ENCODE assay signal across 1 cellular context in the genomic region with DNA sequence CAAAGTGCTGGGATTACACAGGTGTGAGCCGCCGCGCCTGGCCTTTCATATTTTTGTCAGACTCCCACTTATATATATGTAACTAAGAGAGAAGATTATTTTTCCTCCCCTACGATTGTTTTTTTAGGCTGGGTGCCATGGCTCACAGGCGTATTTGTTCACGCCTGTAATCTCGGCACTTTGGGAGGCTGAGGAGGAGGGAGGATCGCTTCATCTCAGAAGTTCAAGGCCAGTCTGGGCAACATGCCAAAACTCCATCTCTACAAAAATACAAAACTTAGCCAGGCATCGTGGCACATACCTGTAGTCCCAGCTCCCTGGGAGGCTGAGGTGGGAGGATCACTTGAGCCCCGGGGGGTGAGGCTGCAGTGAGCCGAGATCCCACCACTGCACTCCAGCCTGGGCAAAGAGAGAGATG.
A peak's percentile ranks its signal among the peaks of the same experiment; 100 is the strongest.
TF ChIP-seq lines count a peak whose summit lies in the region.

No MANE protein-coding gene starts in this region.

TF ChIP-seq in HepG2, 621 proteins besides CTCF, POLR2A, EP300 and RAD21 (continued from another document and continues in another):
- TF ChIP-seq RCOR2 (CRISPR knock-in tag; IDR thresholded peaks at IDR 0.05) = no peak
- TF ChIP-seq, protein P1, sequence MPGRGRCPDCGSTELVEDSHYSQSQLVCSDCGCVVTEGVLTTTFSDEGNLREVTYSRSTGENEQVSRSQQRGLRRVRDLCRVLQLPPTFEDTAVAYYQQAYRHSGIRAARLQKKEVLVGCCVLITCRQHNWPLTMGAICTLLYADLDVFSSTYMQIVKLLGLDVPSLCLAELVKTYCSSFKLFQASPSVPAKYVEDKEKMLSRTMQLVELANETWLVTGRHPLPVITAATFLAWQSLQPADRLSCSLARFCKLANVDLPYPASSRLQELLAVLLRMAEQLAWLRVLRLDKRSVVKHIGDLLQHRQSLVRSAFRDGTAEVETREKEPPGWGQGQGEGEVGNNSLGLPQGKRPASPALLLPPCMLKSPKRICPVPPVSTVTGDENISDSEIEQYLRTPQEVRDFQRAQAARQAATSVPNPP (CRISPR knock-in tag; IDR thresholded peaks at IDR 0.05) = no peak
- TF ChIP-seq, protein P2, sequence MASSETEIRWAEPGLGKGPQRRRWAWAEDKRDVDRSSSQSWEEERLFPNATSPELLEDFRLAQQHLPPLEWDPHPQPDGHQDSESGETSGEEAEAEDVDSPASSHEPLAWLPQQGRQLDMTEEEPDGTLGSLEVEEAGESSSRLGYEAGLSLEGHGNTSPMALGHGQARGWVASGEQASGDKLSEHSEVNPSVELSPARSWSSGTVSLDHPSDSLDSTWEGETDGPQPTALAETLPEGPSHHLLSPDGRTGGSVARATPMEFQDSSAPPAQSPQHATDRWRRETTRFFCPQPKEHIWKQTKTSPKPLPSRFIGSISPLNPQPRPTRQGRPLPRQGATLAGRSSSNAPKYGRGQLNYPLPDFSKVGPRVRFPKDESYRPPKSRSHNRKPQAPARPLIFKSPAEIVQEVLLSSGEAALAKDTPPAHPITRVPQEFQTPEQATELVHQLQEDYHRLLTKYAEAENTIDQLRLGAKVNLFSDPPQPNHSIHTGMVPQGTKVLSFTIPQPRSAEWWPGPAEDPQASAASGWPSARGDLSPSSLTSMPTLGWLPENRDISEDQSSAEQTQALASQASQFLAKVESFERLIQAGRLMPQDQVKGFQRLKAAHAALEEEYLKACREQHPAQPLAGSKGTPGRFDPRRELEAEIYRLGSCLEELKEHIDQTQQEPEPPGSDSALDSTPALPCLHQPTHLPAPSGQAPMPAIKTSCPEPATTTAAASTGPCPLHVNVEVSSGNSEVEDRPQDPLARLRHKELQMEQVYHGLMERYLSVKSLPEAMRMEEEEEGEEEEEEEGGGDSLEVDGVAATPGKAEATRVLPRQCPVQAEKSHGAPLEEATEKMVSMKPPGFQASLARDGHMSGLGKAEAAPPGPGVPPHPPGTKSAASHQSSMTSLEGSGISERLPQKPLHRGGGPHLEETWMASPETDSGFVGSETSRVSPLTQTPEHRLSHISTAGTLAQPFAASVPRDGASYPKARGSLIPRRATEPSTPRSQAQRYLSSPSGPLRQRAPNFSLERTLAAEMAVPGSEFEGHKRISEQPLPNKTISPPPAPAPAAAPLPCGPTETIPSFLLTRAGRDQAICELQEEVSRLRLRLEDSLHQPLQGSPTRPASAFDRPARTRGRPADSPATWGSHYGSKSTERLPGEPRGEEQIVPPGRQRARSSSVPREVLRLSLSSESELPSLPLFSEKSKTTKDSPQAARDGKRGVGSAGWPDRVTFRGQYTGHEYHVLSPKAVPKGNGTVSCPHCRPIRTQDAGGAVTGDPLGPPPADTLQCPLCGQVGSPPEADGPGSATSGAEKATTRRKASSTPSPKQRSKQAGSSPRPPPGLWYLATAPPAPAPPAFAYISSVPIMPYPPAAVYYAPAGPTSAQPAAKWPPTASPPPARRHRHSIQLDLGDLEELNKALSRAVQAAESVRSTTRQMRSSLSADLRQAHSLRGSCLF (CRISPR knock-in tag; IDR thresholded peaks at IDR 0.05; ENCODE audit: borderline replicate concordance) = no peak
- TF ChIP-seq ZNF12 (CRISPR knock-in tag; IDR thresholded peaks at IDR 0.05) = no peak
- TF ChIP-seq, protein P3, sequence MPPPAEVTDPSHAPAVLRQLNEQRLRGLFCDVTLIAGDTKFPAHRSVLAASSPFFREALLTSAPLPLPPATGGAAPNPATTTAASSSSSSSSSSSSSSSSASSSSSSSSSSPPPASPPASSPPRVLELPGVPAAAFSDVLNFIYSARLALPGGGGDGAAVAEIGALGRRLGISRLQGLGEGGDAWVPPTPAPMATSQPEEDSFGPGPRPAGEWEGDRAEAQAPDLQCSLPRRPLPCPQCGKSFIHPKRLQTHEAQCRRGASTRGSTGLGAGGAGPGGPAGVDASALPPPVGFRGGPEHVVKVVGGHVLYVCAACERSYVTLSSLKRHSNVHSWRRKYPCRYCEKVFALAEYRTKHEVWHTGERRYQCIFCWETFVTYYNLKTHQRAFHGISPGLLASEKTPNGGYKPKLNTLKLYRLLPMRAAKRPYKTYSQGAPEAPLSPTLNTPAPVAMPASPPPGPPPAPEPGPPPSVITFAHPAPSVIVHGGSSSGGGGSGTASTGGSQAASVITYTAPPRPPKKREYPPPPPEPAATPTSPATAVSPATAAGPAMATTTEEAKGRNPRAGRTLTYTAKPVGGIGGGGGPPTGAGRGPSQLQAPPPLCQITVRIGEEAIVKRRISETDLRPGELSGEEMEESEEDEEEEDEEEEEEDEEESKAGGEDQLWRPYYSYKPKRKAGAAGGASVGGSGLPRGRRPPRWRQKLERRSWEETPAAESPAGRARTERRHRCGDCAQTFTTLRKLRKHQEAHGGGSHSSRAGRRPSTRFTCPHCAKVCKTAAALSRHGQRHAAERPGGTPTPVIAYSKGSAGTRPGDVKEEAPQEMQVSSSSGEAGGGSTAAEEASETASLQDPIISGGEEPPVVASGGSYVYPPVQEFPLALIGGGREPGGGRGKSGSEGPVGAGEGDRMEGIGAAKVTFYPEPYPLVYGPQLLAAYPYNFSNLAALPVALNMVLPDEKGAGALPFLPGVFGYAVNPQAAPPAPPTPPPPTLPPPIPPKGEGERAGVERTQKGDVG (CRISPR knock-in tag; IDR thresholded peaks at IDR 0.05; ENCODE audit: borderline replicate concordance) = no peak
- no peak for TF ChIP-seq MZF1 (CRISPR knock-in tag; IDR thresholded peaks at IDR 0.05; ENCODE audit: borderline replicate concordance)
- TF ChIP-seq ZNF546 (CRISPR knock-in tag; conservative IDR thresholded peaks at IDR 0.05) = no peak
- no peak for TF ChIP-seq MTF1 (CRISPR knock-in tag; IDR thresholded peaks at IDR 0.05)
- TF ChIP-seq, protein P4, sequence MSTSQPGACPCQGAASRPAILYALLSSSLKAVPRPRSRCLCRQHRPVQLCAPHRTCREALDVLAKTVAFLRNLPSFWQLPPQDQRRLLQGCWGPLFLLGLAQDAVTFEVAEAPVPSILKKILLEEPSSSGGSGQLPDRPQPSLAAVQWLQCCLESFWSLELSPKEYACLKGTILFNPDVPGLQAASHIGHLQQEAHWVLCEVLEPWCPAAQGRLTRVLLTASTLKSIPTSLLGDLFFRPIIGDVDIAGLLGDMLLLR (CRISPR knock-in tag; IDR thresholded peaks at IDR 0.05) = no peak
- no peak for TF ChIP-seq GATA4 (IDR thresholded peaks at IDR 0.05; ENCODE audit: borderline replicate concordance, low read depth)
- no peak for TF ChIP-seq NBN (conservative IDR thresholded peaks at IDR 0.05)
- TF ChIP-seq, protein P5, sequence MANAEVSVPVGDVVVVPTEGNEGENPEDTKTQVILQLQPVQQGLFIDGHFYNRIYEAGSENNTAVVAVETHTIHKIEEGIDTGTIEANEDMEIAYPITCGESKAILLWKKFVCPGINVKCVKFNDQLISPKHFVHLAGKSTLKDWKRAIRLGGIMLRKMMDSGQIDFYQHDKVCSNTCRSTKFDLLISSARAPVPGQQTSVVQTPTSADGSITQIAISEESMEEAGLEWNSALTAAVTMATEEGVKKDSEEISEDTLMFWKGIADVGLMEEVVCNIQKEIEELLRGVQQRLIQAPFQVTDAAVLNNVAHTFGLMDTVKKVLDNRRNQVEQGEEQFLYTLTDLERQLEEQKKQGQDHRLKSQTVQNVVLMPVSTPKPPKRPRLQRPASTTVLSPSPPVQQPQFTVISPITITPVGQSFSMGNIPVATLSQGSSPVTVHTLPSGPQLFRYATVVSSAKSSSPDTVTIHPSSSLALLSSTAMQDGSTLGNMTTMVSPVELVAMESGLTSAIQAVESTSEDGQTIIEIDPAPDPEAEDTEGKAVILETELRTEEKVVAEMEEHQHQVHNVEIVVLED (CRISPR knock-in tag; IDR thresholded peaks at IDR 0.05; ENCODE audit: borderline replicate concordance) = no peak
- no peak for TF ChIP-seq ZNF577 (CRISPR knock-in tag; IDR thresholded peaks at IDR 0.05; ENCODE audit: borderline replicate concordance, low read depth)
- TF ChIP-seq FOXJ3 (CRISPR knock-in tag; IDR thresholded peaks at IDR 0.05; ENCODE audit: borderline replicate concordance) = no peak
- TF ChIP-seq ZNF451 (CRISPR knock-in tag; IDR thresholded peaks at IDR 0.05) = no peak
- TF ChIP-seq, protein P6, sequence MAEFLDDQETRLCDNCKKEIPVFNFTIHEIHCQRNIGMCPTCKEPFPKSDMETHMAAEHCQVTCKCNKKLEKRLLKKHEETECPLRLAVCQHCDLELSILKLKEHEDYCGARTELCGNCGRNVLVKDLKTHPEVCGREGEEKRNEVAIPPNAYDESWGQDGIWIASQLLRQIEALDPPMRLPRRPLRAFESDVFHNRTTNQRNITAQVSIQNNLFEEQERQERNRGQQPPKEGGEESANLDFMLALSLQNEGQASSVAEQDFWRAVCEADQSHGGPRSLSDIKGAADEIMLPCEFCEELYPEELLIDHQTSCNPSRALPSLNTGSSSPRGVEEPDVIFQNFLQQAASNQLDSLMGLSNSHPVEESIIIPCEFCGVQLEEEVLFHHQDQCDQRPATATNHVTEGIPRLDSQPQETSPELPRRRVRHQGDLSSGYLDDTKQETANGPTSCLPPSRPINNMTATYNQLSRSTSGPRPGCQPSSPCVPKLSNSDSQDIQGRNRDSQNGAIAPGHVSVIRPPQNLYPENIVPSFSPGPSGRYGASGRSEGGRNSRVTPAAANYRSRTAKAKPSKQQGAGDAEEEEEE (CRISPR knock-in tag; IDR thresholded peaks at IDR 0.05; ENCODE audit: borderline replicate concordance) = no peak
- TF ChIP-seq, protein P7, sequence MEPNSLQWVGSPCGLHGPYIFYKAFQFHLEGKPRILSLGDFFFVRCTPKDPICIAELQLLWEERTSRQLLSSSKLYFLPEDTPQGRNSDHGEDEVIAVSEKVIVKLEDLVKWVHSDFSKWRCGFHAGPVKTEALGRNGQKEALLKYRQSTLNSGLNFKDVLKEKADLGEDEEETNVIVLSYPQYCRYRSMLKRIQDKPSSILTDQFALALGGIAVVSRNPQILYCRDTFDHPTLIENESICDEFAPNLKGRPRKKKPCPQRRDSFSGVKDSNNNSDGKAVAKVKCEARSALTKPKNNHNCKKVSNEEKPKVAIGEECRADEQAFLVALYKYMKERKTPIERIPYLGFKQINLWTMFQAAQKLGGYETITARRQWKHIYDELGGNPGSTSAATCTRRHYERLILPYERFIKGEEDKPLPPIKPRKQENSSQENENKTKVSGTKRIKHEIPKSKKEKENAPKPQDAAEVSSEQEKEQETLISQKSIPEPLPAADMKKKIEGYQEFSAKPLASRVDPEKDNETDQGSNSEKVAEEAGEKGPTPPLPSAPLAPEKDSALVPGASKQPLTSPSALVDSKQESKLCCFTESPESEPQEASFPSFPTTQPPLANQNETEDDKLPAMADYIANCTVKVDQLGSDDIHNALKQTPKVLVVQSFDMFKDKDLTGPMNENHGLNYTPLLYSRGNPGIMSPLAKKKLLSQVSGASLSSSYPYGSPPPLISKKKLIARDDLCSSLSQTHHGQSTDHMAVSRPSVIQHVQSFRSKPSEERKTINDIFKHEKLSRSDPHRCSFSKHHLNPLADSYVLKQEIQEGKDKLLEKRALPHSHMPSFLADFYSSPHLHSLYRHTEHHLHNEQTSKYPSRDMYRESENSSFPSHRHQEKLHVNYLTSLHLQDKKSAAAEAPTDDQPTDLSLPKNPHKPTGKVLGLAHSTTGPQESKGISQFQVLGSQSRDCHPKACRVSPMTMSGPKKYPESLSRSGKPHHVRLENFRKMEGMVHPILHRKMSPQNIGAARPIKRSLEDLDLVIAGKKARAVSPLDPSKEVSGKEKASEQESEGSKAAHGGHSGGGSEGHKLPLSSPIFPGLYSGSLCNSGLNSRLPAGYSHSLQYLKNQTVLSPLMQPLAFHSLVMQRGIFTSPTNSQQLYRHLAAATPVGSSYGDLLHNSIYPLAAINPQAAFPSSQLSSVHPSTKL (CRISPR knock-in tag; IDR thresholded peaks at IDR 0.05) = peak; percentile 87
- no peak for TF ChIP-seq ZBTB21 (CRISPR knock-in tag; IDR thresholded peaks at IDR 0.05)
- TF ChIP-seq, protein P8, sequence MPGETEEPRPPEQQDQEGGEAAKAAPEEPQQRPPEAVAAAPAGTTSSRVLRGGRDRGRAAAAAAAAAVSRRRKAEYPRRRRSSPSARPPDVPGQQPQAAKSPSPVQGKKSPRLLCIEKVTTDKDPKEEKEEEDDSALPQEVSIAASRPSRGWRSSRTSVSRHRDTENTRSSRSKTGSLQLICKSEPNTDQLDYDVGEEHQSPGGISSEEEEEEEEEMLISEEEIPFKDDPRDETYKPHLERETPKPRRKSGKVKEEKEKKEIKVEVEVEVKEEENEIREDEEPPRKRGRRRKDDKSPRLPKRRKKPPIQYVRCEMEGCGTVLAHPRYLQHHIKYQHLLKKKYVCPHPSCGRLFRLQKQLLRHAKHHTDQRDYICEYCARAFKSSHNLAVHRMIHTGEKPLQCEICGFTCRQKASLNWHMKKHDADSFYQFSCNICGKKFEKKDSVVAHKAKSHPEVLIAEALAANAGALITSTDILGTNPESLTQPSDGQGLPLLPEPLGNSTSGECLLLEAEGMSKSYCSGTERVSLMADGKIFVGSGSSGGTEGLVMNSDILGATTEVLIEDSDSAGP (CRISPR knock-in tag; IDR thresholded peaks at IDR 0.05; ENCODE audit: borderline replicate concordance) = no peak
- TF ChIP-seq ARNTL (CRISPR knock-in tag; IDR thresholded peaks at IDR 0.05) = no peak
- TF ChIP-seq ISX (CRISPR knock-in tag; conservative IDR thresholded peaks at IDR 0.05) = no peak
- TF ChIP-seq ZBTB42 (CRISPR knock-in tag; IDR thresholded peaks at IDR 0.05) = no peak
- no peak for TF ChIP-seq SOX5 (CRISPR knock-in tag; IDR thresholded peaks at IDR 0.05; ENCODE audit: borderline replicate concordance)
- no peak for TF ChIP-seq CCAR2 (optimal IDR thresholded peaks at IDR 0.05; ENCODE audit: low read depth, low read length)
- TF ChIP-seq, protein P9, sequence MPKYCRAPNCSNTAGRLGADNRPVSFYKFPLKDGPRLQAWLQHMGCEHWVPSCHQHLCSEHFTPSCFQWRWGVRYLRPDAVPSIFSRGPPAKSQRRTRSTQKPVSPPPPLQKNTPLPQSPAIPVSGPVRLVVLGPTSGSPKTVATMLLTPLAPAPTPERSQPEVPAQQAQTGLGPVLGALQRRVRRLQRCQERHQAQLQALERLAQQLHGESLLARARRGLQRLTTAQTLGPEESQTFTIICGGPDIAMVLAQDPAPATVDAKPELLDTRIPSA (CRISPR knock-in tag; IDR thresholded peaks at IDR 0.05; ENCODE audit: borderline replicate concordance) = no peak
- no peak for TF ChIP-seq CEBPB (IDR thresholded peaks at IDR 0.05; ENCODE audit: borderline replicate concordance, low read depth, low read length)
- TF ChIP-seq SUZ12 (IDR thresholded peaks at IDR 0.05; ENCODE audit: low read depth, low read length) = no peak
- peak; percentile 41; the same call in 1 of the 2 replicates for TF ChIP-seq NCOA2 (CRISPR knock-in tag; IDR thresholded peaks at IDR 0.05)
- TF ChIP-seq PRPF4 (IDR thresholded peaks at IDR 0.05; ENCODE audit: low read depth, low read length, poor library complexity, severe bottlenecking) = no peak
- TF ChIP-seq CENPT (CRISPR knock-in tag; IDR thresholded peaks at IDR 0.05; ENCODE audit: low read depth) = no peak
- no peak for TF ChIP-seq GTF3A (CRISPR knock-in tag; conservative IDR thresholded peaks at IDR 0.05)
- no peak for TF ChIP-seq THAP11 (CRISPR knock-in tag; IDR thresholded peaks at IDR 0.05)
- TF ChIP-seq SRY (CRISPR knock-in tag; IDR thresholded peaks at IDR 0.05) = no peak
- no peak for TF ChIP-seq MAF1 (CRISPR knock-in tag; IDR thresholded peaks at IDR 0.05; ENCODE audit: borderline replicate concordance)
- TF ChIP-seq IKZF4 (CRISPR knock-in tag; IDR thresholded peaks at IDR 0.05; ENCODE audit: borderline replicate concordance, low read depth, not compliant biosample characterization) = no peak
- TF ChIP-seq ZNF670 (CRISPR knock-in tag; IDR thresholded peaks at IDR 0.05; ENCODE audit: borderline replicate concordance) = no peak
- TF ChIP-seq POGZ (CRISPR knock-in tag; IDR thresholded peaks at IDR 0.05) = peak; percentile 47; the same call in 1 of the 2 replicates
